12 cellular contexts compared by ENCODE assay signal in genomic region chr6:101392561-101393230, GRCh38. TPM values are rescaled to one million over a fixed set of nuclear protein-coding genes. Genes with fewer than 3 reads are reported as not detected.
DNase-seq lines count a peak whose midpoint lies in the region; ATAC-seq and TF ChIP-seq lines count a peak whose summit lies in the region.
"Had no signal": no experiment of that assay in that cellular context is flagged by ENCODE, and none has a peak within 500 bp of the region (broad histone marks: within the 10 kb centered on the region; RNA-seq: fewer than 3 reads in every experiment).

No MANE protein-coding gene starts in this region.

- DNase-seq in Caki2 (ENCODE audit: low read depth) (peak; percentile 43), NCI-H526 (lab: John Stamatoyannopoulos, UW) (peak; percentile 90 to 94), epithelial cell of esophagus (ENCODE audit: low read depth) (no peak)
- no peak for DNase-seq in activated naive CD4-positive, alpha-beta T cell (lab: John Stamatoyannopoulos, UW)
- DNase-seq: activated T-cell treated with anti-CD3 and anti-CD28 coated beads, Interleukin-2, amount 50 U/mL, for 1 hour; SIG-M5 had no signal

- ATAC-seq in GM21526 (IDR thresholded peaks at IDR 0.05; ENCODE audit: low FRiP score, unreplicated experiment) (no peak), HG03571 (IDR thresholded peaks at IDR 0.05; ENCODE audit: unreplicated experiment) (no peak), GM18870 (IDR thresholded peaks at IDR 0.05; ENCODE audit: unreplicated experiment) (no peak)

- in situ Hi-C loops in Caki2 (cut with HindIII; ENCODE audit: low pct_unique_long_range_greater_than_20kb, low sequenced_read_pairs): no loop called here

- no peaks in the 10 kb centered on the region for H3K36me3 ChIP-seq in neuron (ENCODE audit: insufficient read depth, low read length)

- TF ChIP-seq CTCF in epithelial cell of esophagus (IDR thresholded peaks at IDR 0.05; ENCODE audit: insufficient read depth, low read depth, low read length, missing control alignments): no peak

- no peaks in the 10 kb centered on the region for H3K9me3 ChIP-seq in neuron (ENCODE audit: low read length)

- H3K4me3 ChIP-seq in epithelial cell of esophagus (ENCODE audit: low read length): peak overlapping the region; percentile 48
- peak overlapping the region; percentile 51 for H3K4me3 ChIP-seq in neuron (ENCODE audit: low read length)

- H3K27me3 ChIP-seq in neuron (ENCODE audit: insufficient read depth, low read length): peaks cover 33% of the 10 kb centered on the region

- H2AFZ ChIP-seq in neuron (ENCODE audit: low read depth, low read length): peak overlapping the region; percentile 22

- H3K4me1 ChIP-seq in neuron (ENCODE audit: insufficient read depth, low read length): peaks cover 12% of the 10 kb centered on the region

RNA-seq across cellular contexts. Expression of gene GRIK2, which starts 0.8 kb away (rescaled TPM):
- 0.03 TPM in 1 of 2 replicates, not detected in the other for total RNA-seq in Caki2 (2014; rRNA removed; shearing (Covaris generic); ENCODE audit: low replicate concordance)
- total RNA-seq: Daoy, HT1080 had no signal

Comparison
In these comparisons a context has a peak if more than half of its experiments do, and no peak if none do; other contexts are left out.
1. DNase-seq: peak in Caki2 (single experiment) and NCI-H526 (2 of 2); none in epithelial cell of esophagus (single experiment) and activated naive CD4-positive, alpha-beta T cell (0 of 4).